Comparison of ENCODE assay signal across 24 cellular contexts in the genomic region with DNA sequence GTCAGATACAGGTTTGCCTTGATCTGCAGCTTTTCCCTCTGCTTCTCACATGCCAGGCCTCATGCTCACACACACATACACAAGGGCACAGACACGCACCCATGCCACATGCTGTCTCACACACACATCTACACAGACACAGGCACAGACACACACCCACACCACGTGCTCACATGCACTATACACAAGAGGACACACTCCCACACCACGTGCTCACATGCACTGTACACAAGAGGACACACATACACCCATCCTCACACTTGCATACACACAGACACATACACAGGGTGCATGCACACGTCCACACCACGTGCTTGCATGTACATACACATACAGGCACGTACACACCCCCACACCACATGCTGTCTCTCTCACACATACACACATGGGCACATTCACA.
"Had no signal": no experiment of that assay in that cellular context is flagged by ENCODE, and none has a peak within 500 bp of the region (broad histone marks: within the 10 kb centered on the region; RNA-seq: fewer than 3 reads in every experiment).

No MANE protein-coding gene starts in this region.

- DNase-seq: cortex of kidney; dorsolateral prefrontal cortex; effector CD8-positive, alpha-beta T cell; gastrocnemius medialis; islet precursor cell; mammary epithelial cell; mucosa of descending colon; natural killer cell; psoas muscle; retina; spleen; stimulated activated CD4-positive, alpha-beta T cell treated with anti-CD3 and anti-CD28 coated beads, Interleukin-15, amount 100 ng/mL, for 24 hours; stimulated activated CD4-positive, alpha-beta T cell treated with anti-CD3 and anti-CD28 coated beads, Interleukin-1b, Interleukin-23, amount 100 ng/mL, for 48 hours; stimulated activated CD4-positive, alpha-beta T cell treated with anti-CD3 and anti-CD28 coated beads, Interleukin-4, amount 100 ng/mL, for 24 hours; stomach; substantia nigra; transverse colon had no signal

- H3K36me3 ChIP-seq: gastrocnemius medialis, neutrophil, spleen, stomach, thoracic aorta, transverse colon had no signal

- H3K9me3 Mint-ChIP-seq: natural killer cell had no signal

- H3K27ac ChIP-seq: dorsolateral prefrontal cortex, epithelial cell of prostate, esophagus muscularis mucosa, gastrocnemius medialis, neutrophil, psoas muscle, spleen, stomach, thoracic aorta, transverse colon had no signal

- H3K36me3 Mint-ChIP-seq: natural killer cell had no signal

- H3K27ac Mint-ChIP-seq: natural killer cell; stimulated activated memory B cell treated with anti-CD40 and anti-IgM and Interleukin-4, amounts not matched to agents 10 μg/mL and 1 μg/mL and 100 μg/mL, for 72 hours had no signal

- H3K4me3 Mint-ChIP-seq: natural killer cell; stimulated activated memory B cell treated with anti-CD40 and anti-IgM and Interleukin-4, amounts not matched to agents 10 μg/mL and 1 μg/mL and 100 μg/mL, for 72 hours had no signal

- ATAC-seq: gastrocnemius medialis; left lobe of liver; mucosa of descending colon; sciatic nerve; stimulated activated memory B cell treated with anti-CD40 and anti-IgM and Interleukin-4, amounts not matched to agents 10 μg/mL and 1 μg/mL and 100 μg/mL, for 72 hours had no signal

- H3K4me1 ChIP-seq: spleen had no signal

- H3K4me1 Mint-ChIP-seq: stimulated activated memory B cell treated with anti-CD40 and anti-IgM and Interleukin-4, amounts not matched to agents 10 μg/mL and 1 μg/mL and 100 μg/mL, for 72 hours had no signal

- H3K4me3 ChIP-seq: dorsolateral prefrontal cortex, esophagus muscularis mucosa, gastrocnemius medialis, mucosa of descending colon, psoas muscle, spleen, stomach, thoracic aorta, transverse colon had no signal

- H3K9me3 ChIP-seq: gastrocnemius medialis, mucosa of descending colon, neutrophil, psoas muscle, thoracic aorta, transverse colon had no signal

- H3K27me3 ChIP-seq: dorsolateral prefrontal cortex, esophagus muscularis mucosa, gastrocnemius medialis, neutrophil, spleen, stomach, transverse colon had no signal
